In genomic region chr18:27712066-27712465, GRCh38 we compare ENCODE assay signal across 14 cellular contexts.
DNase-seq lines count a peak whose midpoint lies in the region; TF ChIP-seq lines count a peak whose summit lies in the region.
"Had no signal": no experiment of that assay in that cellular context is flagged by ENCODE, and none has a peak within 500 bp of the region (broad histone marks: within the 10 kb centered on the region; RNA-seq: fewer than 3 reads in every experiment).

No MANE protein-coding gene starts in this region.

- peaks cover 16% of the 10 kb centered on the region for H3K36me3 Mint-ChIP-seq in nephron (ENCODE audit: low read depth)

- H3K27me3 Mint-ChIP-seq in nephron (ENCODE audit: low read depth), result no peaks in the 10 kb centered on the region

- DNase-seq in DMS53 treated with DMSO at 0.1 percent for 48 hours (lab: John Stamatoyannopoulos, UW; ENCODE audit: unreplicated experiment) (peak; percentile 86), NCI-H2029 (lab: John Stamatoyannopoulos, UW) (peak; percentile 47), SHP77 treated with DMSO at 0.1 percent for 48 hours (lab: John Stamatoyannopoulos, UW) (peak; percentile 89), NCI-H1048 (lab: John Stamatoyannopoulos, UW) (no peak), RWPE1 (ENCODE audit: low spot score) (no peak)
- DNase-seq in activated naive CD4-positive, alpha-beta T cell treated with anti-CD3 and anti-CD28 coated beads, Interleukin-2, amount 50 U/mL, for 16 hours, result no peak
- no peak for DNase-seq in activated T-cell treated with anti-CD3 and anti-CD28 coated beads, Interleukin-2, amount 50 U/mL, for 1 hour
- DNase-seq: activated CD4-positive, alpha-beta T cell treated with anti-CD3 and anti-CD28 coated beads, Interleukin-2, amount 50 U/mL, for 48 hours; foreskin melanocyte; NCI-H1694 treated with DMSO at 0.1 percent for 48 hours had no signal

- peaks cover 38% of the 10 kb centered on the region for H3K4me1 Mint-ChIP-seq in nephron

- peaks cover 38% of the 10 kb centered on the region for H3K9me3 Mint-ChIP-seq in nephron

- POLR2A ChIA-PET in RWPE1 (lab: Yijun Ruan, JAX; ENCODE audit: low non-redundant PET), result no interaction called here

- H3K27ac ChIP-seq in RWPE1, result no peak overlapping the region
- H3K27ac ChIP-seq: KMS-11, vagina had no signal

- CTCF ChIA-PET in RWPE1 (lab: Yijun Ruan, JAX), result no interaction called here

- no peak for TF ChIP-seq CTCF in nephron (IDR thresholded peaks at IDR 0.05; ENCODE audit: unreplicated experiment in 3 of 3)
- no peak for TF ChIP-seq CTCF in RWPE1 (conservative IDR thresholded peaks at IDR 0.05; ENCODE audit: low read depth)

- peak overlapping the region in 2 of 3 experiments; percentile 26 to 53 for H3K27ac Mint-ChIP-seq in nephron
- H3K27ac Mint-ChIP-seq: activated T-helper 1 cell treated with anti-CD3 and anti-CD28 coated beads, Interleukin-12 subunit alpha, Interleukin-12 subunit beta, Interleukin-2, Interleukin-4 antibody, amounts not matched to agents 30 ng/mL and 10 ng/mL and 1 ng/mL, durations not matched to agents 14 hours and 24 hours and 36 hours had no signal

- no peak overlapping the region for H3K4me3 Mint-ChIP-seq in nephron
- H3K4me3 Mint-ChIP-seq: activated T-helper 1 cell treated with anti-CD3 and anti-CD28 coated beads, Interleukin-12 subunit alpha, Interleukin-12 subunit beta, Interleukin-2, Interleukin-4 antibody, amounts not matched to agents 30 ng/mL and 10 ng/mL and 1 ng/mL, durations not matched to agents 14 hours and 24 hours and 36 hours had no signal

Comparison
In these comparisons a context has a peak if more than half of its experiments do, and no peak if none do; other contexts are left out.
1. DNase-seq: peak in DMS53 treated with DMSO at 0.1 percent for 48 hours (single experiment), NCI-H2029 (single experiment) and SHP77 treated with DMSO at 0.1 percent for 48 hours (single experiment); none in activated naive CD4-positive, alpha-beta T cell treated with anti-CD3 and anti-CD28 coated beads, Interleukin-2, amount 50 U/mL, for 16 hours (single experiment), NCI-H1048 (single experiment), activated T-cell treated with anti-CD3 and anti-CD28 coated beads, Interleukin-2, amount 50 U/mL, for 1 hour (single experiment) and RWPE1 (single experiment).